Comparison of ENCODE assay signal across 20 cellular contexts in the genomic region with DNA sequence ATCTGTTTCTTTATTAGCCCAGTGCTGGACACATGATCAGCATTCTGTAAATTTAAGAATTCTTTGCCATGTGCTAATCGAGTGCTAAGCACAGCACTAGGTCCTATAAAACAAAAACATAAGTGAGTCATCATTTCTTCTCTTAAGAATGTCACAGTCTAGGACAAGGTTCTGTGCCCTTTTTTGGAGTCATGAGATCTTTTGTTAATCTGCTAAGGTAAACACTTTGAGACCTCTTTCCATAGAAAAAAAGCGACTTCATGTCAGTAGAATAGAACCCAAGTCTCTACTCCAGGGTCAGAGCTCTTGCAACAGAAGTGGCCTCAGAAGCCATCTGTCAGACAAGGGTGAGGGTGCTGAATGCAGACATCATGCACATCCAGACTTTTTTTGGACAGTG.
"Had no signal": no experiment of that assay in that cellular context is flagged by ENCODE, and none has a peak within 500 bp of the region (broad histone marks: within the 10 kb centered on the region; RNA-seq: fewer than 3 reads in every experiment).

No MANE protein-coding gene starts in this region.

- H3K4me1 ChIP-seq: body of pancreas, esophagus squamous epithelium, pancreas, testis, upper lobe of right lung had no signal

- H3K36me3 ChIP-seq: esophagus squamous epithelium, pancreas, sigmoid colon, stomach, upper lobe of right lung had no signal

- H3K36me3 Mint-ChIP-seq: activated naive CD8-positive, alpha-beta T cell; naive B cell had no signal

- H3K27ac Mint-ChIP-seq: activated CD4-positive, alpha-beta T cell treated with anti-CD3 and anti-CD28 coated beads, Interleukin-2, amount 10 ng/mL, durations not matched to agents 7 days and 5 days; activated naive CD8-positive, alpha-beta T cell; activated T-cell treated with anti-CD3 and anti-CD28 coated beads, Interleukin-2, amount 50 U/mL, for 72 hours; naive B cell had no signal

- DNase-seq: activated CD4-positive, alpha-beta T cell treated with anti-CD3 and anti-CD28 coated beads, Interleukin-2, amount 10 ng/mL, durations not matched to agents 7 days and 5 days; activated CD4-positive, CD25-positive, alpha-beta regulatory T cell; activated CD8-positive, alpha-beta memory T cell treated with anti-CD3 and anti-CD28 coated beads, Interleukin-2, amount 50 U/mL, for 48 hours; activated gamma-delta T cell treated with Interleukin-2 at 50 U/mL for 16 hours; activated T-cell treated with anti-CD3 and anti-CD28 coated beads, Interleukin-2, amount 50 U/mL, for 72 hours; amniotic stem cell; body of pancreas; esophagus squamous epithelium; foreskin fibroblast; hippocampal formation; midbrain; naive B cell; pancreas; sigmoid colon; stimulated activated CD4-positive, alpha-beta T cell treated with anti-CD3 and anti-CD28 coated beads, Interleukin-1b, Interleukin-23, amount 100 ng/mL, for 48 hours; stomach; testis; upper lobe of right lung had no signal

- ATAC-seq: activated T-cell treated with anti-CD3 and anti-CD28 coated beads, Interleukin-2, amount 50 U/mL, for 72 hours; body of pancreas; left lobe of liver; pancreas; upper lobe of right lung had no signal

- H3K9me3 ChIP-seq: body of pancreas, esophagus squamous epithelium, pancreas, sigmoid colon, stomach, testis, upper lobe of right lung had no signal

- H3K27ac ChIP-seq: body of pancreas, esophagus squamous epithelium, pancreas, sigmoid colon, stomach, testis, upper lobe of right lung had no signal

- H3K9me3 Mint-ChIP-seq: activated CD4-positive, alpha-beta T cell treated with anti-CD3 and anti-CD28 coated beads, Interleukin-2, amount 10 ng/mL, durations not matched to agents 7 days and 5 days; activated T-cell treated with anti-CD3 and anti-CD28 coated beads, Interleukin-2, amount 50 U/mL, for 72 hours; naive B cell had no signal

- H3K4me1 Mint-ChIP-seq: naive B cell had no signal

- H3K27me3 ChIP-seq: body of pancreas, pancreas, sigmoid colon, testis, upper lobe of right lung had no signal

- H3K4me3 Mint-ChIP-seq: activated CD4-positive, alpha-beta T cell treated with anti-CD3 and anti-CD28 coated beads, Interleukin-2, amount 10 ng/mL, durations not matched to agents 7 days and 5 days; activated naive CD8-positive, alpha-beta T cell; activated T-cell treated with anti-CD3 and anti-CD28 coated beads, Interleukin-2, amount 50 U/mL, for 72 hours; naive B cell had no signal

- H3K4me3 ChIP-seq: body of pancreas, esophagus squamous epithelium, pancreas, sigmoid colon, stomach, testis, upper lobe of right lung had no signal
